In genomic region chr7:99560834-99561734, GRCh38 we compare ENCODE assay signal across 11 cellular contexts. TPM values are rescaled to one million over a fixed set of nuclear protein-coding genes. Genes with fewer than 3 reads are reported as not detected.
A peak's percentile ranks its signal among the peaks of the same experiment; 100 is the strongest.
DNase-seq lines count a peak whose midpoint lies in the region; ATAC-seq and TF ChIP-seq lines count a peak whose summit lies in the region.
"Had no signal": no experiment of that assay in that cellular context is flagged by ENCODE, and none has a peak within 500 bp of the region (broad histone marks: within the 10 kb centered on the region; RNA-seq: fewer than 3 reads in every experiment).

No MANE protein-coding gene starts in this region.

- H3K4me1 ChIP-seq in gastroesophageal sphincter (peaks cover 0 to 57% (median 18%) of the 10 kb centered on the region in 3 donors), sigmoid colon (peaks cover 0 to 49% (median 45%) of the 10 kb centered on the region in 4 donors)

- H3K4me3 ChIP-seq in gastroesophageal sphincter (no peak overlapping the region), sigmoid colon (no peak overlapping the region)

- peaks cover 37% of the 10 kb centered on the region for H3K36me3 Mint-ChIP-seq in activated T-cell treated with anti-CD3 and anti-CD28 coated beads, Interleukin-2, amount 50 U/mL, for 4 hours (ENCODE audit: insufficient read depth)
- peaks cover 51% of the 10 kb centered on the region for H3K36me3 Mint-ChIP-seq in WTC11

- H3K9me3 Mint-ChIP-seq in activated T-cell treated with anti-CD3 and anti-CD28 coated beads, Interleukin-2, amount 50 U/mL, for 4 hours = no peaks in the 10 kb centered on the region
- H3K9me3 Mint-ChIP-seq in WTC11 = no peaks in the 10 kb centered on the region
- no peaks in the 10 kb centered on the region for H3K9me3 Mint-ChIP-seq in stimulated activated naive CD8-positive, alpha-beta T cell treated with anti-CD3 and anti-CD28 coated beads, Interleukin-15, amount 100 ng/mL, for 72 hours

- 92 to 96% methylated on average over 4 to 7 of the region's 7 CpGs for WGBS in gastroesophageal sphincter (ENCODE audit: low coverage in 1 of 2), 2 donors
- WGBS in sigmoid colon, 2 donors = 94 to 95% methylated on average over 7 of the region's 7 CpGs

- TF ChIP-seq POLR2A in gastroesophageal sphincter (IDR thresholded peaks at IDR 0.05) (no peak), sigmoid colon (IDR thresholded peaks at IDR 0.05) (no peak)

- POLR2A ChIA-PET in WTC11 (lab: Charles Lee) = no interaction called here

- no peaks in the 10 kb centered on the region for H3K27me3 Mint-ChIP-seq in activated T-cell treated with anti-CD3 and anti-CD28 coated beads, Interleukin-2, amount 50 U/mL, for 4 hours (ENCODE audit: low read depth)
- no peaks in the 10 kb centered on the region for H3K27me3 Mint-ChIP-seq in WTC11 (ENCODE audit: low read depth)
- no peaks in the 10 kb centered on the region for H3K27me3 Mint-ChIP-seq in stimulated activated naive CD8-positive, alpha-beta T cell treated with anti-CD3 and anti-CD28 coated beads, Interleukin-15, amount 100 ng/mL, for 72 hours

- H3K9me3 ChIP-seq in gastroesophageal sphincter = no peaks in the 10 kb centered on the region
- H3K9me3 ChIP-seq in sigmoid colon = no peaks in the 10 kb centered on the region

- H3K27ac ChIP-seq in gastroesophageal sphincter = peak overlapping the region in 3 of 4 donors; percentile 45 to 96 (median 69)
- H3K27ac ChIP-seq in sigmoid colon = peak overlapping the region in 1 of 4 donors; percentile 95

- TF ChIP-seq EP300 in gastroesophageal sphincter (IDR thresholded peaks at IDR 0.05) (no peak), sigmoid colon (IDR thresholded peaks at IDR 0.05) (no peak)

- peak overlapping the region; percentile 66; the same call in 1 of the 2 replicates for H3K27ac Mint-ChIP-seq in WTC11
- peak overlapping the region; percentile 49 to 54 for H3K27ac Mint-ChIP-seq in stimulated activated naive CD8-positive, alpha-beta T cell treated with anti-CD3 and anti-CD28 coated beads, Interleukin-15, amount 100 ng/mL, for 72 hours

- intact Hi-C loops in sigmoid colon (cut with DNase I) = no loop called here

- H3K27me3 ChIP-seq in gastroesophageal sphincter = no peaks in the 10 kb centered on the region
- H3K27me3 ChIP-seq in sigmoid colon = no peaks in the 10 kb centered on the region

- peaks cover 54% of the 10 kb centered on the region for H3K4me1 Mint-ChIP-seq in activated T-cell treated with anti-CD3 and anti-CD28 coated beads, Interleukin-2, amount 50 U/mL, for 4 hours (ENCODE audit: low read depth)
- peaks cover 11% of the 10 kb centered on the region for H3K4me1 Mint-ChIP-seq in WTC11
- H3K4me1 Mint-ChIP-seq in stimulated activated naive CD8-positive, alpha-beta T cell treated with anti-CD3 and anti-CD28 coated beads, Interleukin-15, amount 100 ng/mL, for 72 hours = peaks cover 63% of the 10 kb centered on the region

- TF ChIP-seq CTCF in WTC11 (IDR thresholded peaks at IDR 0.05) (no peak), gastroesophageal sphincter (IDR thresholded peaks at IDR 0.05) (no peak), sigmoid colon (IDR thresholded peaks at IDR 0.05) (no peak)

- CTCF ChIA-PET in WTC11 (lab: Charles Lee) = no interaction called here

- DNase-seq in activated T-cell treated with anti-CD3 and anti-CD28 coated beads, Interleukin-2, amount 50 U/mL, for 4 hours = no peak
- DNase-seq in activated T-cell treated with anti-CD3 and anti-CD28 coated beads for 4 hours = no peak
- DNase-seq in WTC11 (ENCODE audit: low spot score) = no peak
- DNase-seq in stimulated activated naive CD8-positive, alpha-beta T cell treated with anti-CD3 and anti-CD28 coated beads, Interleukin-15, amount 100 ng/mL, for 72 hours = no peak
- DNase-seq in sigmoid colon = no peak
- DNase-seq in activated CD8-positive, alpha-beta memory T cell treated with anti-CD3 and anti-CD28 coated beads, Interleukin-2, amount 50 U/mL, for 4 hours = no peak
- no peak for DNase-seq in activated CD4-positive, CD25-positive, alpha-beta regulatory T cell treated with anti-CD3 and anti-CD28 coated beads, Interleukin-2, amount 50 U/mL, for 72 hours
- DNase-seq: hypothalamus, MM.1S, PC-3 had no signal

- H3K4me3 Mint-ChIP-seq in activated T-cell treated with anti-CD3 and anti-CD28 coated beads, Interleukin-2, amount 50 U/mL, for 4 hours = peak overlapping the region; percentile 98
- H3K4me3 Mint-ChIP-seq in WTC11 = peak overlapping the region; percentile 98; the same call in 1 of the 2 replicates
- peak overlapping the region; percentile 49 to 100 for H3K4me3 Mint-ChIP-seq in stimulated activated naive CD8-positive, alpha-beta T cell treated with anti-CD3 and anti-CD28 coated beads, Interleukin-15, amount 100 ng/mL, for 72 hours

- ATAC-seq in activated T-cell treated with anti-CD3 and anti-CD28 coated beads, Interleukin-2, amount 50 U/mL, for 4 hours = no peak
- ATAC-seq in WTC11 (no peak), gastroesophageal sphincter (no peak)
- no peak for ATAC-seq in stimulated activated naive CD8-positive, alpha-beta T cell treated with anti-CD3 and anti-CD28 coated beads, Interleukin-15, amount 100 ng/mL, for 72 hours
- ATAC-seq: PC-3 had no signal

- H3K36me3 ChIP-seq in gastroesophageal sphincter (peaks cover 0 to 67% of the 10 kb centered on the region in 2 donors), sigmoid colon (peaks cover 29 to 60% (median 41%) of the 10 kb centered on the region in 4 donors)

TF ChIP-seq in WTC11, 78 proteins besides CTCF, POLR2A, EP300 and RAD21 (continues in another document):
- TF ChIP-seq KAT7 (CRISPR knock-in tag; IDR thresholded peaks at IDR 0.05; ENCODE audit: borderline replicate concordance) (no peak), OVOL2 (CRISPR knock-in tag; IDR thresholded peaks at IDR 0.05; ENCODE audit: borderline replicate concordance) (no peak), NR1H2 (CRISPR knock-in tag; IDR thresholded peaks at IDR 0.05) (no peak), ZBTB43 (CRISPR knock-in tag; IDR thresholded peaks at IDR 0.05) (no peak), MAX (CRISPR knock-in tag; IDR thresholded peaks at IDR 0.05) (no peak), ATF3 (CRISPR knock-in tag; conservative IDR thresholded peaks at IDR 0.05) (no peak), SP1 (CRISPR knock-in tag; conservative IDR thresholded peaks at IDR 0.05) (no peak)

RNA-seq across cellular contexts. Expression of gene ZNF655, which starts 2.6 kb away (rescaled TPM):
- total RNA-seq in activated T-cell treated with anti-CD3 and anti-CD28 coated beads, Interleukin-2, amount 50 U/mL, for 4 hours = 10 to 100 TPM; 52.5 to 61.6 (median 59.2) TPM
- 37.1 to 40.4 TPM (median 38.2 TPM) in 3 replicates for total RNA-seq in WTC11 (2021)
- total RNA-seq in gastroesophageal sphincter = 100 to 1,000 TPM; 115 to 191 (median 116) TPM
- 100 to 1,000 TPM; 124 to 148 (median 131) TPM for total RNA-seq in sigmoid colon
- polyA plus RNA-seq in sigmoid colon = 10 to 100 TPM; 45.0 to 56.9 (median 50.9) TPM
- total RNA-seq: PC-3 had no signal

RNA-seq across cellular contexts. Expression of gene FAM200A, which starts 9.2 kb away (rescaled TPM):
- total RNA-seq in activated T-cell treated with anti-CD3 and anti-CD28 coated beads, Interleukin-2, amount 50 U/mL, for 4 hours = 1 to 10 TPM; 6.1 to 6.7 (median 6.6) TPM
- total RNA-seq in WTC11 (2021) (5.9 to 7.2 TPM (median 6.6 TPM) in 3 replicates), gastroesophageal sphincter (1 to 10 TPM; 3.5 to 8.6 (median 4.3) TPM), sigmoid colon (1 to 10 TPM; 2.3 to 6.4 (median 4.6) TPM)
- polyA plus RNA-seq in sigmoid colon = 1 to 10 TPM; 1.8 to 3.1 (median 2.4) TPM

RNA-seq across cellular contexts. Expression of gene TMEM225B, which starts 37.0 kb away (rescaled TPM):
- total RNA-seq in activated T-cell treated with anti-CD3 and anti-CD28 coated beads, Interleukin-2, amount 50 U/mL, for 4 hours = under 1 TPM in 2 of 3 donors, not detected in 1; 0.38 to 0.71 TPM
- total RNA-seq in WTC11 (2021) (0.78 to 0.81 TPM (median 0.78 TPM) in 3 replicates), gastroesophageal sphincter (1 to 10 TPM in 2 of 4 donors, not detected in 2; 1.6 to 2.2 TPM), sigmoid colon (1 to 10 TPM in 1 of 4 donors, under 1 TPM in 1, not detected in 2; 0.41 to 1.8 TPM)
- polyA plus RNA-seq in sigmoid colon = under 1 TPM in 1 of 3 donors, not detected in 2; 0.38 TPM
- total RNA-seq: PC-3 had no signal

RNA-seq across cellular contexts. Expression of gene ZSCAN25, which starts 55.7 kb away (rescaled TPM):
- 10 to 100 TPM; 32.9 to 34.4 (median 34.1) TPM for total RNA-seq in activated T-cell treated with anti-CD3 and anti-CD28 coated beads, Interleukin-2, amount 50 U/mL, for 4 hours
- total RNA-seq in WTC11 (2021) (16.3 to 20.1 TPM (median 19.9 TPM) in 3 replicates), gastroesophageal sphincter (10 to 100 TPM; 10.9 to 26.5 (median 18.4) TPM), sigmoid colon (10 to 100 TPM; 10.7 to 19.9 (median 14.9) TPM)
- 1 to 10 TPM; 3.6 to 7.2 (median 3.9) TPM for polyA plus RNA-seq in sigmoid colon

RNA-seq across cellular contexts. Expression of gene ZKSCAN5, which starts 56.6 kb away (rescaled TPM):
- total RNA-seq in activated T-cell treated with anti-CD3 and anti-CD28 coated beads, Interleukin-2, amount 50 U/mL, for 4 hours = 1 to 10 TPM; 4.9 to 6.4 (median 6.3) TPM
- total RNA-seq in WTC11 (2021) = 14.5 to 15.7 TPM (median 15.5 TPM) in 3 replicates
- total RNA-seq in gastroesophageal sphincter = 10 to 100 TPM in 2 of 4 donors, 1 to 10 TPM in 2; 7.5 to 12.5 (median 10.6) TPM
- 10 to 100 TPM in 1 of 4 donors, 1 to 10 TPM in 3; 7.7 to 12.5 (median 8.4) TPM for total RNA-seq in sigmoid colon
- 1 to 10 TPM; 3.0 to 4.9 (median 3.0) TPM for polyA plus RNA-seq in sigmoid colon
